ENCODE assay signal across 8 cellular contexts in the genomic region with DNA sequence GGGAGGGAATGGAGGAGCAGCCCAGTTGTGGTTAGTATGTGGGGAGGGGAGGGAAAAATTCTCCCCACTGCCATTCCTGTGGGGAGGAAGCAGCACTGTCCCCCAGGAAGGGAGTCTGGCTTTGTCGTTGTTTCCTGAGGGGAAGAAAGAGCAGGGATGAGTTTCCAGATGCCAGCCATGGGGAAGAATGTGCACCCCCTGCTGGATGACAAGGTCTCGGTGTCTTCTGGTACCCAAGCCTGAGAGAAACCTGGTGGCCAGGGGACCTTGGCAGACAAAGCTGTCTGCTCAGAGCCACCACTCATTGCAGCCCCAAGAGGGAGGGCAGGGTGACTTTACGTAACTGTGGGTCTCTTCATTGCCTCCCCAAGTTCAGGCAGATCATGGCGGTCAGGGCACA.
A peak's percentile ranks its signal among the peaks of the same experiment; 100 is the strongest.
DNase-seq lines count a peak whose midpoint lies in the region; ATAC-seq and TF ChIP-seq lines count a peak whose summit lies in the region.

No MANE protein-coding gene starts in this region.

- ATAC-seq in lower lobe of right lung (no peak), aorta (ENCODE audit: low FRiP score) (no peak)

- WGBS in mammary epithelial cell (ENCODE audit: low coverage, missing lambda C conversion rate), result 100% methylated on average over 3 of the region's 4 CpGs
- 67 to 74% (median 73%) methylated on average over 4 of the region's 4 CpGs for WGBS in ovary, 3 donors
- WGBS in aorta, 2 donors, result 61 to 64% methylated on average over 4 of the region's 4 CpGs

- H4K20me1 ChIP-seq in DOHH2 (ENCODE audit: control insufficient read depth, insufficient read depth, low read depth, low read length), result no peaks in the 10 kb centered on the region
- no peaks in the 10 kb centered on the region for H4K20me1 ChIP-seq in mammary epithelial cell (ENCODE audit: insufficient read depth, low read length)

- H3K27ac ChIP-seq in DOHH2 (ENCODE audit: low read depth, low read length), result no peak overlapping the region
- H3K27ac ChIP-seq in mammary epithelial cell (ENCODE audit: insufficient read depth, low read depth, low read length), result no peak overlapping the region
- H3K27ac ChIP-seq in lower lobe of right lung, result no peak overlapping the region
- no peak overlapping the region for H3K27ac ChIP-seq in ovary
- no peak overlapping the region for H3K27ac ChIP-seq in aorta (ENCODE audit: low read depth in 1 of 2, low read length in 2 of 2)

- no peaks in the 10 kb centered on the region for H3K9me2 ChIP-seq in DOHH2 (replicated peaks; ENCODE audit: control insufficient read depth, low read length)

- CTCF ChIA-PET in mammary epithelial cell (lab: Charles Lee; ENCODE audit: low non-redundant PET), result interaction anchor here (0.6 kb wide), 1 partner anchor 194 kb away, joined by 5 read pairs; no protein-coding TSS in a partner anchor

- H3K4me3 ChIP-seq in DOHH2 (ENCODE audit: low read length) (no peak overlapping the region), mammary epithelial cell (replicated peaks in 1 of 3; ENCODE audit: insufficient read depth in 1 of 3, low read depth in 2 of 3, low read length in 3 of 3) (no peak overlapping the region), lower lobe of right lung (no peak overlapping the region), ovary (no peak overlapping the region), aorta (ENCODE audit: low read length in 2 of 2) (no peak overlapping the region)

- TF ChIP-seq CTCF in DOHH2 (IDR thresholded peaks at IDR 0.05; ENCODE audit: low read depth, low read length, poor library complexity, severe bottlenecking), result peak; percentile 27
- TF ChIP-seq CTCF in mammary epithelial cell (conservative IDR thresholded peaks at IDR 0.05 in 1 of 2, IDR thresholded peaks at IDR 0.05 in 1 of 2; ENCODE audit: extremely low read depth in 1 of 2, insufficient read depth in 1 of 2, low read depth in 1 of 2, low read length in 2 of 2), result peak; percentile 32 to 50
- TF ChIP-seq CTCF in lower lobe of right lung (IDR thresholded peaks at IDR 0.05), result peak; percentile 24
- TF ChIP-seq CTCF in ovary (IDR thresholded peaks at IDR 0.05), result no peak

- in situ Hi-C loops in mammary epithelial cell (cut with MboI; ENCODE audit: low sequenced_read_pairs in 2 of 2), result no loop called here

- peak; percentile 23 for DNase-seq in HuH-7.5 (ENCODE audit: low spot score)
- peak; percentile 8 for DNase-seq in mammary epithelial cell
- DNase-seq in lower lobe of right lung, result no peak
- DNase-seq in ovary, result no peak
- DNase-seq in aorta, result no peak
- no peak for DNase-seq in activated gamma-delta T cell treated with Interleukin-2 at 50 U/mL for 16 hours
- no peak for DNase-seq in NCI-H226

- H3K79me2 ChIP-seq in DOHH2 (ENCODE audit: control insufficient read depth, low read length), result no peaks in the 10 kb centered on the region
- no peaks in the 10 kb centered on the region for H3K79me2 ChIP-seq in mammary epithelial cell (ENCODE audit: insufficient read depth, low read length)

- intact Hi-C loops in mammary epithelial cell (cut with micrococcal nuclease), result loop anchor here (1.0 kb wide), 1 partner anchor 198 kb away; no protein-coding TSS in a partner anchor
- intact Hi-C loops in lower lobe of right lung (cut with DNase I), result no loop called here
- intact Hi-C loops in ovary (cut with DNase I), result no loop called here
- intact Hi-C loops in aorta (cut with DNase I), result no loop called here

- H3K27me3 ChIP-seq in DOHH2 (ENCODE audit: control insufficient read depth, low read length), result no peaks in the 10 kb centered on the region
- H3K27me3 ChIP-seq in mammary epithelial cell (ENCODE audit: insufficient read depth, low read length), result no peaks in the 10 kb centered on the region
- peaks cover 5% of the 10 kb centered on the region for H3K27me3 ChIP-seq in lower lobe of right lung (ENCODE audit: low read depth)
- H3K27me3 ChIP-seq in ovary, result no peaks in the 10 kb centered on the region
- H3K27me3 ChIP-seq in aorta (ENCODE audit: control insufficient read depth in 1 of 2, insufficient read depth in 2 of 2, low read length in 1 of 2), result no peaks in the 10 kb centered on the region

- no peak for TF ChIP-seq EP300 in ovary (IDR thresholded peaks at IDR 0.05)

- no peak overlapping the region for H3K9ac ChIP-seq in mammary epithelial cell (ENCODE audit: insufficient read depth, low read length)

- H3K9me3 ChIP-seq in DOHH2 (ENCODE audit: control insufficient read depth, insufficient read depth, low read length), result no peaks in the 10 kb centered on the region
- H3K9me3 ChIP-seq in mammary epithelial cell (replicated peaks; ENCODE audit: insufficient read depth, low read length), result no peaks in the 10 kb centered on the region
- H3K9me3 ChIP-seq in lower lobe of right lung, result no peaks in the 10 kb centered on the region
- no peaks in the 10 kb centered on the region for H3K9me3 ChIP-seq in ovary
- H3K9me3 ChIP-seq in aorta (ENCODE audit: control insufficient read depth, low read length), result no peaks in the 10 kb centered on the region

- dilution Hi-C loops in mammary epithelial cell (cut with HindIII; ENCODE audit: low sequenced_read_pairs), result no loop called here

- no peak for TF ChIP-seq POLR2A in ovary (IDR thresholded peaks at IDR 0.05)

- no peaks in the 10 kb centered on the region for H3F3A ChIP-seq in DOHH2 (ENCODE audit: control insufficient read depth, insufficient read depth)

- no TSS peak for BruUV-seq in mammary epithelial cell (replicated peaks; lab: Mats Ljungman, UMichigan)

- H2AFZ ChIP-seq in mammary epithelial cell (ENCODE audit: low read depth, low read length), result no peak overlapping the region

- H3K4me2 ChIP-seq in DOHH2 (ENCODE audit: low read length) (no peak overlapping the region), mammary epithelial cell (ENCODE audit: insufficient read depth, low read depth, low read length) (no peak overlapping the region)

- H3K36me3 ChIP-seq in DOHH2 (ENCODE audit: control insufficient read depth, low read length) (no peaks in the 10 kb centered on the region), mammary epithelial cell (ENCODE audit: insufficient read depth, low read length) (no peaks in the 10 kb centered on the region), lower lobe of right lung (no peaks in the 10 kb centered on the region), ovary (no peaks in the 10 kb centered on the region), aorta (ENCODE audit: control insufficient read depth in 1 of 2, insufficient read depth in 2 of 2, low read length in 1 of 2) (no peaks in the 10 kb centered on the region)

- H3K4me1 ChIP-seq in DOHH2 (ENCODE audit: control insufficient read depth, low read length), result no peaks in the 10 kb centered on the region
- no peaks in the 10 kb centered on the region for H3K4me1 ChIP-seq in mammary epithelial cell (ENCODE audit: insufficient read depth, low read length)
- no peaks in the 10 kb centered on the region for H3K4me1 ChIP-seq in lower lobe of right lung
- H3K4me1 ChIP-seq in ovary (ENCODE audit: insufficient read depth), result no peaks in the 10 kb centered on the region
- H3K4me1 ChIP-seq in aorta (ENCODE audit: control insufficient read depth in 1 of 2, insufficient read depth in 2 of 2, low read length in 2 of 2), result no peaks in the 10 kb centered on the region

Comparison
In these comparisons a context has a peak if more than half of its experiments do, and no peak if none do; other contexts are left out.
1. CTCF ChIP-seq: peak in DOHH2 (single experiment), mammary epithelial cell (2 of 2) and lower lobe of right lung (single experiment); none in ovary (0 of 3).
2. DNase-seq: peak in HuH-7.5 (single experiment) and mammary epithelial cell (single experiment); none in lower lobe of right lung (single experiment), ovary (0 of 5), aorta (0 of 2), activated gamma-delta T cell treated with Interleukin-2 at 50 U/mL for 16 hours (single experiment) and NCI-H226 (single experiment).